14 cellular contexts compared by ENCODE assay signal in genomic region chr22:17733484-17733883, GRCh38. TPM values are rescaled to one million over a fixed set of nuclear protein-coding genes. Genes with fewer than 3 reads are reported as not detected.
DNase-seq lines count a peak whose midpoint lies in the region; ATAC-seq and TF ChIP-seq lines count a peak whose summit lies in the region.
"Had no signal": no experiment of that assay in that cellular context is flagged by ENCODE, and none has a peak within 500 bp of the region (broad histone marks: within the 10 kb centered on the region; RNA-seq: fewer than 3 reads in every experiment).

No MANE protein-coding gene starts in this region.

- peaks cover 7% of the 10 kb centered on the region for H3K36me3 Mint-ChIP-seq in activated naive CD4-positive, alpha-beta T cell treated with anti-CD3 and anti-CD28 coated beads, Interleukin-2, amount 50 U/mL, for 24 hours
- H3K36me3 Mint-ChIP-seq in activated naive CD4-positive, alpha-beta T cell treated with anti-CD3 and anti-CD28 coated beads, Interleukin-2, amount 10 ng/mL, durations not matched to agents 7 days and 5 days: peaks cover 27% of the 10 kb centered on the region
- H3K36me3 Mint-ChIP-seq in stimulated activated naive B cell treated with anti-CD40 and anti-IgM and Interleukin-4, amounts not matched to agents 10 μg/mL and 1 μg/mL and 100 μg/mL, for 72 hours: peaks cover 30 to 54% of the 10 kb centered on the region in 2 donors

- no peak for TF ChIP-seq CTCF in fibroblast of the aortic adventitia (IDR thresholded peaks at IDR 0.05; ENCODE audit: insufficient read depth, low read length)

- no peaks in the 10 kb centered on the region for H3K27me3 Mint-ChIP-seq in activated naive CD4-positive, alpha-beta T cell treated with anti-CD3 and anti-CD28 coated beads, Interleukin-2, amount 50 U/mL, for 24 hours
- H3K27me3 Mint-ChIP-seq in activated naive CD4-positive, alpha-beta T cell treated with anti-CD3 and anti-CD28 coated beads, Interleukin-2, amount 10 ng/mL, durations not matched to agents 7 days and 5 days: no peaks in the 10 kb centered on the region
- H3K27me3 Mint-ChIP-seq in stimulated activated naive B cell treated with anti-CD40 and anti-IgM and Interleukin-4, amounts not matched to agents 10 μg/mL and 1 μg/mL and 100 μg/mL, for 72 hours: no peaks in the 10 kb centered on the region

- H3K27ac Mint-ChIP-seq in activated naive CD4-positive, alpha-beta T cell treated with anti-CD3 and anti-CD28 coated beads, Interleukin-2, amount 50 U/mL, for 24 hours: peak overlapping the region; percentile 88
- H3K27ac Mint-ChIP-seq in activated naive CD4-positive, alpha-beta T cell treated with anti-CD3 and anti-CD28 coated beads, Interleukin-2, amount 10 ng/mL, durations not matched to agents 7 days and 5 days: no peak overlapping the region
- H3K27ac Mint-ChIP-seq in stimulated activated naive B cell treated with anti-CD40 and anti-IgM and Interleukin-4, amounts not matched to agents 10 μg/mL and 1 μg/mL and 100 μg/mL, for 72 hours: peak overlapping the region; percentile 57

- no peak overlapping the region for H3K4me3 Mint-ChIP-seq in activated naive CD4-positive, alpha-beta T cell treated with anti-CD3 and anti-CD28 coated beads, Interleukin-2, amount 50 U/mL, for 24 hours
- H3K4me3 Mint-ChIP-seq in activated naive CD4-positive, alpha-beta T cell treated with anti-CD3 and anti-CD28 coated beads, Interleukin-2, amount 10 ng/mL, durations not matched to agents 7 days and 5 days: no peak overlapping the region
- H3K4me3 Mint-ChIP-seq in stimulated activated naive B cell treated with anti-CD40 and anti-IgM and Interleukin-4, amounts not matched to agents 10 μg/mL and 1 μg/mL and 100 μg/mL, for 72 hours: no peak overlapping the region
- H3K4me3 Mint-ChIP-seq: nephron had no signal

- ATAC-seq in SK-N-SH treated with all-trans-retinoic acid at 6 μM for 48 hours (peak; percentile 40; the same call in 1 of the 3 replicates), GM21737 (IDR thresholded peaks at IDR 0.05; ENCODE audit: unreplicated experiment) (no peak)
- ATAC-seq in stimulated activated naive B cell treated with anti-CD40 and anti-IgM and Interleukin-4, amounts not matched to agents 10 μg/mL and 1 μg/mL and 100 μg/mL, for 72 hours (replicated peaks): peak in 1 of 2 donors; percentile 2
- ATAC-seq: foreskin keratinocyte had no signal

- no peaks in the 10 kb centered on the region for H3K9me3 Mint-ChIP-seq in activated naive CD4-positive, alpha-beta T cell treated with anti-CD3 and anti-CD28 coated beads, Interleukin-2, amount 50 U/mL, for 24 hours
- no peaks in the 10 kb centered on the region for H3K9me3 Mint-ChIP-seq in activated naive CD4-positive, alpha-beta T cell treated with anti-CD3 and anti-CD28 coated beads, Interleukin-2, amount 10 ng/mL, durations not matched to agents 7 days and 5 days
- H3K9me3 Mint-ChIP-seq in stimulated activated naive B cell treated with anti-CD40 and anti-IgM and Interleukin-4, amounts not matched to agents 10 μg/mL and 1 μg/mL and 100 μg/mL, for 72 hours: no peaks in the 10 kb centered on the region
- H3K9me3 Mint-ChIP-seq: nephron had no signal

- CTCF ChIA-PET in activated naive CD4-positive, alpha-beta T cell treated with anti-CD3 and anti-CD28 coated beads, Interleukin-2, amount 10 ng/mL, durations not matched to agents 7 days and 5 days (lab: Charles Lee): interaction anchor here (0.5 to 3.1 kb wide), 2 partner anchors 10 to 94 kb away, joined by 3 to 10 read pairs; no protein-coding TSS in a partner anchor

- peaks cover 10% of the 10 kb centered on the region for H3K4me1 Mint-ChIP-seq in activated naive CD4-positive, alpha-beta T cell treated with anti-CD3 and anti-CD28 coated beads, Interleukin-2, amount 50 U/mL, for 24 hours
- peaks cover 16% of the 10 kb centered on the region for H3K4me1 Mint-ChIP-seq in activated naive CD4-positive, alpha-beta T cell treated with anti-CD3 and anti-CD28 coated beads, Interleukin-2, amount 10 ng/mL, durations not matched to agents 7 days and 5 days
- peaks cover 11 to 21% of the 10 kb centered on the region in 2 donors for H3K4me1 Mint-ChIP-seq in stimulated activated naive B cell treated with anti-CD40 and anti-IgM and Interleukin-4, amounts not matched to agents 10 μg/mL and 1 μg/mL and 100 μg/mL, for 72 hours

- H3K4me3 ChIP-seq in fibroblast of the aortic adventitia (ENCODE audit: low read depth, low read length): no peak overlapping the region
- H3K4me3 ChIP-seq: spleen had no signal

- DNase-seq in activated naive CD4-positive, alpha-beta T cell treated with anti-CD3 and anti-CD28 coated beads, Interleukin-2, amount 10 ng/mL, durations not matched to agents 7 days and 5 days: no peak
- DNase-seq in fibroblast of the aortic adventitia (ENCODE audit: low read depth) (peak; percentile 29), ureter (ENCODE audit: low spot score) (no peak), NCI-H2107 treated with DMSO at 0.1 percent for 48 hours (lab: John Stamatoyannopoulos, UW; ENCODE audit: unreplicated experiment) (no peak)
- no peak for DNase-seq in stimulated activated naive B cell treated with anti-CD40 and anti-IgM and Interleukin-4, amounts not matched to agents 10 μg/mL and 1 μg/mL and 100 μg/mL, for 72 hours
- DNase-seq: AML-193, foreskin keratinocyte, NCI-H526 treated with DMSO at 0.1 percent for 48 hours, spleen, WERI-Rb-1 had no signal

TF ChIP-seq in SK-N-SH treated with all-trans-retinoic acid at 6 μM for 48 hours, 23 proteins besides CTCF, POLR2A, EP300 and RAD21:
- no peak for TF ChIP-seq RARB (CRISPR knock-in tag; IDR thresholded peaks at IDR 0.05)
- no peak for TF ChIP-seq ZFP3 (CRISPR knock-in tag; IDR thresholded peaks at IDR 0.05)
- TF ChIP-seq OSR1 (CRISPR knock-in tag; IDR thresholded peaks at IDR 0.05): no peak
- TF ChIP-seq ARNTL (CRISPR knock-in tag; IDR thresholded peaks at IDR 0.05; ENCODE audit: borderline replicate concordance, low read depth): no peak
- TF ChIP-seq ZNF565 (CRISPR knock-in tag; conservative IDR thresholded peaks at IDR 0.05; ENCODE audit: low read depth): no peak

RNA-seq across cellular contexts. Expression of gene BID, which starts 40.8 kb away (rescaled TPM):
- total RNA-seq in fibroblast of the aortic adventitia (ENCODE audit: low replicate concordance): 5.7 TPM in 2 replicates
- total RNA-seq in ureter: 31.3 TPM
